Comparison of ENCODE assay signal across 8 cellular contexts in genomic region chr14:33839193-33840076, GRCh38.
DNase-seq lines count a peak whose midpoint lies in the region; ATAC-seq, FAIRE-seq and TF ChIP-seq lines count a peak whose summit lies in the region.

No MANE protein-coding gene starts in this region.

- ATAC-seq in GM21825 (IDR thresholded peaks at IDR 0.05; ENCODE audit: unreplicated experiment), result no peak

- peaks cover 16% of the 10 kb centered on the region for H3K4me1 ChIP-seq in keratinocyte (ENCODE audit: control insufficient read depth, extremely low read depth, insufficient read depth, low read length)

- no peak overlapping the region for H3K9ac ChIP-seq in keratinocyte (ENCODE audit: control insufficient read depth, extremely low read depth, insufficient read depth, low read length)

- H2AFZ ChIP-seq in keratinocyte (ENCODE audit: control insufficient read depth, low read length), result no peak overlapping the region

- H3K36me3 ChIP-seq in brain microvascular endothelial cell (replicated peaks) (no peaks in the 10 kb centered on the region), keratinocyte (ENCODE audit: control insufficient read depth in 2 of 2, extremely low read depth in 1 of 2, insufficient read depth in 2 of 2, low read length in 2 of 2) (no peaks in the 10 kb centered on the region)

- no peaks in the 10 kb centered on the region for H3K9me1 ChIP-seq in keratinocyte (ENCODE audit: control insufficient read depth, extremely low read depth, insufficient read depth, low read length)

- H3K4me3 ChIP-seq in AG09309 (ENCODE audit: control insufficient read depth, low read depth, low read length) (no peak overlapping the region), brain microvascular endothelial cell (ENCODE audit: low read depth, low read length) (no peak overlapping the region), keratinocyte (ENCODE audit: control insufficient read depth in 2 of 3, extremely low read depth in 1 of 3, insufficient read depth in 2 of 3, low read depth in 1 of 3, low read length in 3 of 3) (no peak overlapping the region)

- dilution Hi-C loops in keratinocyte (cut with MboI; ENCODE audit: extremely low pct_ligation_motif_present, low sequenced_read_pairs), result no loop called here

- H3K27me3 ChIP-seq in brain microvascular endothelial cell (replicated peaks) (no peaks in the 10 kb centered on the region), keratinocyte (ENCODE audit: control insufficient read depth, extremely low read depth, insufficient read depth, low read length) (no peaks in the 10 kb centered on the region)

- H3K4me2 ChIP-seq in keratinocyte (ENCODE audit: control insufficient read depth, extremely low read depth, insufficient read depth, low read depth, low read length), result no peak overlapping the region

- no peaks in the 10 kb centered on the region for H4K20me1 ChIP-seq in keratinocyte (ENCODE audit: control insufficient read depth, extremely low read depth, insufficient read depth, low read length)

- TF ChIP-seq CTCF in AG09309 (IDR thresholded peaks at IDR 0.05; ENCODE audit: control insufficient read depth, insufficient read depth, low read depth, low read length, missing control alignments) (peak; percentile 76), brain microvascular endothelial cell (IDR thresholded peaks at IDR 0.05; ENCODE audit: low read depth, low read length, missing control alignments) (peak; percentile 87), keratinocyte (optimal IDR thresholded peaks at IDR 0.05 in 1 of 3, IDR thresholded peaks at IDR 0.05 in 1 of 3, conservative IDR thresholded peaks at IDR 0.05 in 1 of 3; ENCODE audit: extremely low read depth in 1 of 3, insufficient read depth in 2 of 3, low read length in 3 of 3) (peak; percentile 81 to 84 (median 82))

- FAIRE-seq in GM18507 (lab: Jason Lieb, UNC) (peak; percentile 86), keratinocyte (lab: Jason Lieb, UNC) (peak; percentile 49)

- DNase-seq in AG09309 (ENCODE audit: low read depth) (no peak), GM18507 (ENCODE audit: extremely low spot score, insufficient read length, low read depth) (peak; percentile 30), NCI-H1105 (lab: John Stamatoyannopoulos, UW) (peak; percentile 69), T-helper 9 cell (peak; percentile 28), brain microvascular endothelial cell (peak; percentile 37), keratinocyte (ENCODE audit: low read depth, low spot score) (no peak)
- DNase-seq in stimulated activated CD4-positive, alpha-beta T cell treated with anti-CD3 and anti-CD28 coated beads, Interleukin-4, amount 100 ng/mL, for 1 hour, result peak; percentile 43

- H3K27ac ChIP-seq in brain microvascular endothelial cell, result no peak overlapping the region
- H3K27ac ChIP-seq in keratinocyte (ENCODE audit: control insufficient read depth, insufficient read depth, low read length), result no peak overlapping the region

- no peaks in the 10 kb centered on the region for H3K79me2 ChIP-seq in keratinocyte (ENCODE audit: control insufficient read depth, insufficient read depth, low read length)

- in situ Hi-C loops in brain microvascular endothelial cell (cut with HindIII; ENCODE audit: low pct_ligation_motif_present, low sequenced_read_pairs), result loop anchor here (25.0 kb wide), 1 partner anchor 248 kb away; no protein-coding TSS in a partner anchor

- no peaks in the 10 kb centered on the region for H3K9me3 ChIP-seq in keratinocyte (ENCODE audit: control insufficient read depth, low read depth, low read length)

Comparison
In these comparisons a context has a peak if more than half of its experiments do, and no peak if none do; other contexts are left out.
1. DNase-seq: peak in GM18507 (single experiment), NCI-H1105 (single experiment), T-helper 9 cell (single experiment), brain microvascular endothelial cell (single experiment) and stimulated activated CD4-positive, alpha-beta T cell treated with anti-CD3 and anti-CD28 coated beads, Interleukin-4, amount 100 ng/mL, for 1 hour (single experiment); none in AG09309 (single experiment) and keratinocyte (single experiment).
2. Peak in every context shown above with its lines, with median percentiles within 50 percentile points of each other: CTCF ChIP-seq.